In genomic region chr7:73768661-73769480, GRCh38 we compare ENCODE assay signal across 1 cellular context.
TF ChIP-seq lines count a peak whose summit lies in the region.

No MANE protein-coding gene starts in this region.

TF ChIP-seq in IMR-90, 13 proteins besides CTCF, POLR2A, EP300 and RAD21 (continued from another document):
- no peak for TF ChIP-seq MAZ (IDR thresholded peaks at IDR 0.05; ENCODE audit: borderline replicate concordance, low read depth, low read length)
- TF ChIP-seq CHD1 (IDR thresholded peaks at IDR 0.05; ENCODE audit: low read depth, low read length): no peak
- TF ChIP-seq ELK1 (IDR thresholded peaks at IDR 0.05; ENCODE audit: borderline replicate concordance, low read depth, low read length): no peak
- no peak for TF ChIP-seq BHLHE40 (IDR thresholded peaks at IDR 0.05; ENCODE audit: low read depth, low read length)
- TF ChIP-seq RFX5 (IDR thresholded peaks at IDR 0.05; ENCODE audit: low read depth, low read length): no peak
- TF ChIP-seq CEBPB (IDR thresholded peaks at IDR 0.05; ENCODE audit: low read depth, low read length): no peak
- TF ChIP-seq USF2 (IDR thresholded peaks at IDR 0.05; ENCODE audit: low read depth, low read length): no peak
- no peak for TF ChIP-seq RCOR1 (IDR thresholded peaks at IDR 0.05; ENCODE audit: insufficient replicate concordance, low read length)
- TF ChIP-seq NFE2L2 (IDR thresholded peaks at IDR 0.05; ENCODE audit: low read depth, low read length): no peak
- TF ChIP-seq MAFK (IDR thresholded peaks at IDR 0.05; ENCODE audit: low read depth, low read length): no peak
